8 cellular contexts compared by ENCODE assay signal in genomic region chr12:84910549-84911241, GRCh38. TPM values are rescaled to one million over a fixed set of nuclear protein-coding genes. Genes with fewer than 3 reads are reported as not detected.
DNase-seq lines count a peak whose midpoint lies in the region; ATAC-seq and TF ChIP-seq lines count a peak whose summit lies in the region.

No MANE protein-coding gene starts in this region.

- TF ChIP-seq CTCF in upper lobe of left lung (IDR thresholded peaks at IDR 0.05), result no peak

- H3K27me3 ChIP-seq in upper lobe of left lung, result peaks cover 0 to 14% (median 1%) of the 10 kb centered on the region in 4 donors

- H3K9me3 Mint-ChIP-seq in stimulated activated naive CD8-positive, alpha-beta T cell treated with anti-CD3 and anti-CD28 coated beads, Interleukin-15, Interleukin-2, amounts not matched to agents 100 ng/mL and 50 ng/mL, for 24 hours, result no peaks in the 10 kb centered on the region
- H3K9me3 Mint-ChIP-seq in activated naive CD8-positive, alpha-beta T cell treated with anti-CD3 and anti-CD28 coated beads, Interleukin-2, amount 50 U/mL, for 24 hours, result no peaks in the 10 kb centered on the region

- no peak for TF ChIP-seq EP300 in upper lobe of left lung (IDR thresholded peaks at IDR 0.05)

- DNase-seq in stimulated activated naive CD8-positive, alpha-beta T cell treated with anti-CD3 and anti-CD28 coated beads, Interleukin-15, Interleukin-2, amounts not matched to agents 100 U/mL and 50 U/mL, for 24 hours, result no peak
- no peak for DNase-seq in activated naive CD8-positive, alpha-beta T cell treated with anti-CD3 and anti-CD28 coated beads, Interleukin-2, amount 50 U/mL, for 24 hours
- peak; percentile 55 for DNase-seq in iris pigment epithelial cell (ENCODE audit: low read depth)
- no peak for DNase-seq in upper lobe of left lung
- DNase-seq in HUDEP-2 (lab: John Stamatoyannopoulos, UW; ENCODE audit: unreplicated experiment in 76 of 76), result no peak
- no peak for DNase-seq in NCI-H1436 treated with DMSO at 0.1 percent for 48 hours (lab: John Stamatoyannopoulos, UW)
- no peak for DNase-seq in NK-92 treated with Interleukin-12 subunit alpha and Interleukin-12 subunit beta, amount 100 ng/mL, for 24 hours (lab: John Stamatoyannopoulos, UW)

- TF ChIP-seq POLR2A in upper lobe of left lung (IDR thresholded peaks at IDR 0.05), result no peak

- peak overlapping the region in 3 of 4 donors; percentile 33 to 47 (median 44) for H3K4me3 ChIP-seq in upper lobe of left lung

- H3K4me1 Mint-ChIP-seq in stimulated activated naive CD8-positive, alpha-beta T cell treated with anti-CD3 and anti-CD28 coated beads, Interleukin-15, Interleukin-2, amounts not matched to agents 100 ng/mL and 50 ng/mL, for 24 hours (ENCODE audit: low read depth), result peaks cover 6% of the 10 kb centered on the region
- H3K4me1 Mint-ChIP-seq in activated naive CD8-positive, alpha-beta T cell treated with anti-CD3 and anti-CD28 coated beads, Interleukin-2, amount 50 U/mL, for 24 hours, result peaks cover 7% of the 10 kb centered on the region

- H3K27ac ChIP-seq in upper lobe of left lung, result no peak overlapping the region

- no peaks in the 10 kb centered on the region for H3K36me3 ChIP-seq in upper lobe of left lung

- H3K9me3 ChIP-seq in upper lobe of left lung, result no peaks in the 10 kb centered on the region

- H3K4me1 ChIP-seq in upper lobe of left lung, result peaks cover 12 to 26% (median 20%) of the 10 kb centered on the region in 4 donors

- peak overlapping the region; percentile 67 for H3K4me3 Mint-ChIP-seq in stimulated activated naive CD8-positive, alpha-beta T cell treated with anti-CD3 and anti-CD28 coated beads, Interleukin-15, Interleukin-2, amounts not matched to agents 100 ng/mL and 50 ng/mL, for 24 hours
- H3K4me3 Mint-ChIP-seq in activated naive CD8-positive, alpha-beta T cell treated with anti-CD3 and anti-CD28 coated beads, Interleukin-2, amount 50 U/mL, for 24 hours, result peak overlapping the region; percentile 52

- peaks cover 43% of the 10 kb centered on the region for H3K27me3 Mint-ChIP-seq in stimulated activated naive CD8-positive, alpha-beta T cell treated with anti-CD3 and anti-CD28 coated beads, Interleukin-15, Interleukin-2, amounts not matched to agents 100 ng/mL and 50 ng/mL, for 24 hours
- peaks cover 54% of the 10 kb centered on the region for H3K27me3 Mint-ChIP-seq in activated naive CD8-positive, alpha-beta T cell treated with anti-CD3 and anti-CD28 coated beads, Interleukin-2, amount 50 U/mL, for 24 hours

- no peak for ATAC-seq in stimulated activated naive CD8-positive, alpha-beta T cell treated with anti-CD3 and anti-CD28 coated beads, Interleukin-15, Interleukin-2, amounts not matched to agents 100 U/mL and 50 U/mL, for 24 hours
- ATAC-seq in activated naive CD8-positive, alpha-beta T cell treated with anti-CD3 and anti-CD28 coated beads, Interleukin-2, amount 50 U/mL, for 24 hours, result no peak
- peak in 1 of 2 donors; percentile 7 for ATAC-seq in upper lobe of left lung (ENCODE audit: low FRiP score in 2 of 2)

- no peak overlapping the region for H3K27ac Mint-ChIP-seq in stimulated activated naive CD8-positive, alpha-beta T cell treated with anti-CD3 and anti-CD28 coated beads, Interleukin-15, Interleukin-2, amounts not matched to agents 100 ng/mL and 50 ng/mL, for 24 hours
- no peak overlapping the region for H3K27ac Mint-ChIP-seq in activated naive CD8-positive, alpha-beta T cell treated with anti-CD3 and anti-CD28 coated beads, Interleukin-2, amount 50 U/mL, for 24 hours

- WGBS in upper lobe of left lung, 2 donors, result 15 to 16% methylated on average over 15 to 21 of the region's 21 CpGs

- no peaks in the 10 kb centered on the region for H3K36me3 Mint-ChIP-seq in stimulated activated naive CD8-positive, alpha-beta T cell treated with anti-CD3 and anti-CD28 coated beads, Interleukin-15, Interleukin-2, amounts not matched to agents 100 ng/mL and 50 ng/mL, for 24 hours (ENCODE audit: low read depth)
- H3K36me3 Mint-ChIP-seq in activated naive CD8-positive, alpha-beta T cell treated with anti-CD3 and anti-CD28 coated beads, Interleukin-2, amount 50 U/mL, for 24 hours (ENCODE audit: low read depth), result no peaks in the 10 kb centered on the region

RNA-seq across cellular contexts. Expression of gene SLC6A15, which starts 1.9 kb away (rescaled TPM):
- total RNA-seq in upper lobe of left lung, result under 1 TPM in 3 of 6 donors, not detected in 3; 0.30 to 0.69 (median 0.44) TPM
